Comparison of ENCODE assay signal across 8 cellular contexts in the genomic region with DNA sequence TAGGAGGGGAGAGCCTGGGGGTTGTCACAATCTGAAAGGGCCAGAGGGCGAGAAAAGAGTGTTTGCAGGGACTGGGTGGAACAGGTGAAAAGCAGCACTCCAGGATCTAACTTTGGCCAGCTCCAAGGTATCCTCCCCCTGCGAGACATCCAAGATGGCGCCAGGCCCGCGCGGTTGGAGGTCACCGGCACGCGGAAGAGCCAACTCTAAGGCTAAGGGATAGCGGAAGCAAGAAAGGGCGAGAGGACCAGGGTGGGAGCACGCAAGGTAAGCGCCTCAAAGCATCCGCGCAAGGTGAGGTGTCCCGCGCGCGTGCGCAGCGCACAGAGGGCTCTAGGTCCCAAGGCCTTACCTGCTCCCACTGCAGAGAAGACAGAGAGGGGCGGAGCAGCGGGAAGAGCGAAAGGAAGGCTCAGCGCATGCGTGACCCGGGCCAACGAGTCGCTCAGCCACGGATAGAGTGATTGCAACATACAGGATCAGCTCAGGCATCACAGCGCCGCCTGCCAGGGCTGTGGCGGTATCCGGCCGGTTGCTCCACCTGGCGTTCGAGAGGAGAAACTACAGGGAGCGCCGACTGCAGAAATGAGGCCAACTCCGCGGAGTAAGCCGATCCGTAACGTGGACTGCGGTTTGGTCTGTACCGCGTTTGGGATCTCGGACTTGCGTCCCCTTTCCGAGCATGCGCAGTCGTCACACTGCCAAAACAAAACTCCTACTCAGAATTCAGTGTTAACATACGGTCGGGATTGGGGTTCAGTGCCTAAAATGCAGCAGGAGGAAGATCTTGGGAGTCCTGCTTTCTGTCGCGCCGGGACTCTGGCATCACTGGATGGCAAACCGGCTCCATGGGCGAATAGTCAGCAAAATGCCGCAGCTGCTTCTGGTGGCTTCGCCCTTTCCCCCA. TPM values are rescaled to one million over a fixed set of nuclear protein-coding genes. Genes with fewer than 3 reads are reported as not detected.
DNase-seq lines count a peak whose midpoint lies in the region; ATAC-seq and TF ChIP-seq lines count a peak whose summit lies in the region.

Gene ATP5MC2 (minus strand): TSS at position 383 of the 907 bp plus-strand sequence. CDS start 3,469 bp downstream, outside the sequence.

- POLR2A ChIA-PET in SK-N-SH (lab: Yijun Ruan, JAX) = interaction anchor here (0.6 to 2.3 kb wide), 8 partner anchors 9 to 590 kb away, joined by 3 to 16 read pairs (median 4); partner anchors contain the start of genes ATF7 and TARBP2

- H3K36me3 ChIP-seq in SK-N-SH (replicated peaks in 1 of 2; ENCODE audit: control insufficient read depth in 1 of 2, insufficient read depth in 2 of 2, low read length in 1 of 2) (peaks cover 14 to 28% of the 10 kb centered on the region in 2 experiments), suprapubic skin (peaks cover 24% of the 10 kb centered on the region)

- H3K27ac ChIP-seq in SK-N-SH (ENCODE audit: low read depth in 2 of 2, low read length in 1 of 2) = peak within 1 kb of the TSS; percentile 44 to 91
- H3K27ac ChIP-seq in suprapubic skin = peak within 1 kb of the TSS; percentile 89

- H3F3A ChIP-seq in SK-N-SH (replicated peaks; ENCODE audit: insufficient read depth) = peaks cover 5% of the 10 kb centered on the region

- peaks cover 46% of the 10 kb centered on the region for H3K79me2 ChIP-seq in SK-N-SH (ENCODE audit: insufficient read depth)

- TF ChIP-seq EP300 in SK-N-SH (IDR thresholded peaks at IDR 0.05; ENCODE audit: borderline replicate concordance in 1 of 2, low read depth in 1 of 2, low read length in 1 of 2) (no peak), suprapubic skin (IDR thresholded peaks at IDR 0.05) (no peak)

- no peaks in the 10 kb centered on the region for H3K9me2 ChIP-seq in SK-N-SH

- CTCF ChIA-PET in SK-N-SH (lab: Yijun Ruan, JAX) = interaction anchor here (0.6 to 8.3 kb wide), 59 partner anchors 8 to 628 kb away, joined by 3 to 120 read pairs (median 5); no protein-coding TSS in a partner anchor

- H3K27me3 ChIP-seq in SK-N-SH (ENCODE audit: insufficient read depth) (no peaks in the 10 kb centered on the region), suprapubic skin (no peaks in the 10 kb centered on the region)

- 21% methylated on average over 37 of the region's 61 CpGs for WGBS in SK-N-SH (ENCODE audit: low lambda C conversion rate)
- WGBS in suprapubic skin = under 1% methylated on average over 55 of the region's 61 CpGs

- H3K4me3 ChIP-seq in SK-N-SH (ENCODE audit: low read depth in 2 of 2, low read length in 1 of 2) = peak within 1 kb of the TSS; percentile 70 to 75
- peak within 1 kb of the TSS; percentile 63 for H3K4me3 ChIP-seq in suprapubic skin

- H4K20me1 ChIP-seq in SK-N-SH (ENCODE audit: insufficient read depth) = no peaks in the 10 kb centered on the region

- ATAC-seq in HG02588 (IDR thresholded peaks at IDR 0.05; ENCODE audit: unreplicated experiment) = peak; percentile 91

- TF ChIP-seq RAD21 in SK-N-SH (IDR thresholded peaks at IDR 0.05; ENCODE audit: low read length) = peak; percentile 81

- H3K9ac ChIP-seq in SK-N-SH = peak within 1 kb of the TSS; percentile 74

- TF ChIP-seq CTCF in SK-N-SH (IDR thresholded peaks at IDR 0.05) (peak; percentile 98), suprapubic skin (IDR thresholded peaks at IDR 0.05) (peak; percentile 98 to 99)

- TF ChIP-seq POLR2A in GM10847 (IDR thresholded peaks at IDR 0.05; ENCODE audit: extremely low read depth, insufficient read length) = peak; percentile 81
- TF ChIP-seq POLR2A in suprapubic skin (IDR thresholded peaks at IDR 0.05) = peak in 1 of 2 donors; percentile 47

- peak within 1 kb of the TSS; percentile 96 for H2AFZ ChIP-seq in SK-N-SH (ENCODE audit: low read depth)

- H3K4me2 ChIP-seq in SK-N-SH = peak within 1 kb of the TSS; percentile 87

- DNase-seq in NCI-H1048 (lab: John Stamatoyannopoulos, UW) (peak; percentile 95), SK-N-SH (peak; percentile 98), germinal center (ENCODE audit: low spot score) (peak; percentile 96), nucleus accumbens (lab: John Stamatoyannopoulos, UW) (peak; percentile 84 to 99 (median 98)), suprapubic skin (ENCODE audit: low spot score in 2 of 2) (peak; percentile 97 to 98)
- DNase-seq in activated naive CD4-positive, alpha-beta T cell treated with anti-CD3 and anti-CD28 coated beads, Interleukin-2, amount 50 U/mL, for 16 hours = peak; percentile 97

- H3K4me1 ChIP-seq in SK-N-SH (ENCODE audit: control insufficient read depth in 1 of 2, insufficient read depth in 2 of 2, low read depth in 1 of 2, low read length in 1 of 2) (peaks cover 0 to 8% of the 10 kb centered on the region in 2 experiments; a peak in 2 of 4 replicates), suprapubic skin (peaks cover 30% of the 10 kb centered on the region)

- H3K9me3 ChIP-seq in SK-N-SH = no peaks in the 10 kb centered on the region
- no peaks in the 10 kb centered on the region for H3K9me3 ChIP-seq in suprapubic skin

TF ChIP-seq in SK-N-SH, 30 proteins besides CTCF, POLR2A, EP300 and RAD21 (continues in another document):
- TF ChIP-seq ELF1 (IDR thresholded peaks at IDR 0.05) (peak; percentile 65; the same call in 1 of the 2 replicates), SMC3 (IDR thresholded peaks at IDR 0.05; ENCODE audit: low read depth, low read length) (peak; percentile 98), GABPA (IDR thresholded peaks at IDR 0.05; ENCODE audit: low read depth) (peak; percentile 10; the same call in 1 of the 2 replicates), EZH2phosphoT487 (IDR thresholded peaks at IDR 0.05; ENCODE audit: borderline replicate concordance, low read depth) (no peak), MXI1 (IDR thresholded peaks at IDR 0.05; ENCODE audit: low read depth, low read length) (peak; percentile 82; the same call in 1 of the 2 replicates), GATA2 (CRISPR knock-in tag; IDR thresholded peaks at IDR 0.05) (no peak), TEAD4 (IDR thresholded peaks at IDR 0.05; ENCODE audit: borderline replicate concordance, insufficient read depth) (no peak), FOXJ3 (CRISPR knock-in tag; IDR thresholded peaks at IDR 0.05) (peak; percentile 77; the same call in 1 of the 2 replicates), CHD2 (IDR thresholded peaks at IDR 0.05; ENCODE audit: low read length, partially characterized antibody) (peak; percentile 89), POLR2AphosphoS5 (IDR thresholded peaks at IDR 0.05; ENCODE audit: low read depth, low read length) (peak; percentile 89), NRF1 (IDR thresholded peaks at IDR 0.05; ENCODE audit: low read depth, low read length) (peak; percentile 94), MAX (IDR thresholded peaks at IDR 0.05; ENCODE audit: low read depth) (peak; percentile 96), ZBTB33 (IDR thresholded peaks at IDR 0.05; ENCODE audit: borderline replicate concordance, low read depth) (peak; percentile 45; the same call in 1 of the 2 replicates), RFX5 (IDR thresholded peaks at IDR 0.05; ENCODE audit: low read length) (no peak), REST (IDR thresholded peaks at IDR 0.05; ENCODE audit: low read depth, low read length) (0 out of 2 replicates have a peak, but pooled peaks have one; percentile 37), YY1 (IDR thresholded peaks at IDR 0.05; ENCODE audit: low read depth) (peak; percentile 97), JUND (IDR thresholded peaks at IDR 0.05) (no peak), RCOR1 (IDR thresholded peaks at IDR 0.05; ENCODE audit: low read length) (peak; percentile 61)

RNA-seq across cellular contexts. Expression of gene ATP5MC2, which starts in this region (rescaled TPM):
- polyA plus RNA-seq in SK-N-SH (2012; rRNA removed) = 309 and 319 TPM in 2 replicates
- 231 and 288 TPM in 2 replicates for polyA plus RNA-seq in SK-N-SH (2012; cell fraction: cytosol; rRNA removed)
- polyA plus RNA-seq in SK-N-SH (2012; cell fraction: nucleus; rRNA removed) = 116 and 117 TPM in 2 replicates
- total RNA-seq in suprapubic skin = 100 to 1,000 TPM; 232 to 381 (median 315) TPM

Comparison
In these comparisons a context has a peak if more than half of its experiments do, and no peak if none do; other contexts are left out.
1. Peak in every context shown above with its lines: DNase-seq, ATAC-seq, H3K4me3 ChIP-seq and H3K27ac ChIP-seq.